In the genomic region with DNA sequence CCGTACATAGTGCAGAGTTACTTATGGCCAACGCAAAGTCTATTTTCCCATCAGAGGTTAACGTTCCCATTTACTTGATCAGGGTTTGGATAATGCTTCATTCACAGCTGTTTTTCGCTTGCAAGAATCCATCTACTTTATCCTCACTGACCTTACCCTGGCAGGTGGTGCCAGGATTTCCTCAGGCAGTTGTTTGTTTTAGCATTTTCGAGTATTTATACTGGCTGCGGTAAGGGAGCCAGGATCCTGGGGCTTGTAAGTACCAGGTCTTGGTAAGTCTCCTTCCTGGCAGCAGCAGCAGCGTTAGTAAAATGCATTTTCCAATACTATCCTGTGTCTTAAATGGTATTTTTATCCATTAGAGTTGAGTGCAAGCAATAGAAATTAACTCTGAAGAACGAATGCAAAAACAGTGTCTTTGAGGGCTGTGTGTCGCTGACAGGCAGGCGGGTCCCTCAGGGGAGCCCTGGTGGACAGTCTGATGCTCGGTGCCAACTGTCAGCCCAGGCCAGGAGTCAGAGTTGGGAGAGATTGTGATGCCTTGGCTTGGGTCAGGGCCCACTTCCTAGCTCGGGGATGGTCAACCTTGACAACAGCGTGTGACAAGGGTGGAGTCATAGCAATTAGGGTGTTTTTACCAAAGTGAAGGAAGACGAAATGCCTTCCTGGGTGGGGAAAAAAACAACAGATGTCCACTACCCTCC, we compare ENCODE assay signal across 14 cellular contexts.
DNase-seq lines count a peak whose midpoint lies in the region; ATAC-seq and TF ChIP-seq lines count a peak whose summit lies in the region.
"Had no signal": no experiment of that assay in that cellular context is flagged by ENCODE, and none has a peak within 500 bp of the region (broad histone marks: within the 10 kb centered on the region; RNA-seq: fewer than 3 reads in every experiment).

No MANE protein-coding gene starts in this region.

- POLR2A ChIA-PET in GM10248 (lab: Yijun Ruan, JAX): no interaction called here

- no peak for TF ChIP-seq CTCF in GM10248 (IDR thresholded peaks at IDR 0.05; ENCODE audit: control extremely low read depth, extremely low read depth, low read depth, missing control alignments)

- CTCF ChIA-PET in GM10248 (lab: Yijun Ruan, JAX): no interaction called here

- in situ Hi-C loops in G401 (cut with HindIII; ENCODE audit: low sequenced_read_pairs): no loop called here

- ATAC-seq in HG03439 (IDR thresholded peaks at IDR 0.05; ENCODE audit: unreplicated experiment) (no peak), HG03432 (IDR thresholded peaks at IDR 0.05; ENCODE audit: unreplicated experiment) (no peak)
- ATAC-seq: activated CD8-positive, alpha-beta T cell treated with anti-CD3 and anti-CD28 coated beads for 36 hours; GM12878 had no signal

- peak; percentile 33 for DNase-seq in G401 (ENCODE audit: low spot score)
- DNase-seq in NCI-H2196 (lab: John Stamatoyannopoulos, UW; ENCODE audit: unreplicated experiment): peak; percentile 45
- peak; percentile 42 for DNase-seq in astrocyte of the hippocampus (ENCODE audit: low read depth, low spot score)
- DNase-seq in retina: peak; percentile 15
- no peak for DNase-seq in GM10248 (ENCODE audit: extremely low spot score)
- no peak for DNase-seq in effector CD8-positive, alpha-beta T cell (lab: John Stamatoyannopoulos, UW)
- DNase-seq: activated CD8-positive, alpha-beta T cell treated with anti-CD3 and anti-CD28 coated beads for 36 hours; midbrain; NCI-H146; stimulated activated CD4-positive, alpha-beta T cell treated with anti-CD3 and anti-CD28 coated beads, Interleukin-15, amount 100 ng/mL, for 24 hours; testis had no signal

Comparison
In these comparisons a context has a peak if more than half of its experiments do, and no peak if none do; other contexts are left out.
1. DNase-seq: peak in G401 (single experiment), NCI-H2196 (single experiment), astrocyte of the hippocampus (single experiment) and retina (single experiment); none in GM10248 (single experiment) and effector CD8-positive, alpha-beta T cell (single experiment).